Comparison of ENCODE assay signal across 8 cellular contexts in the genomic region with DNA sequence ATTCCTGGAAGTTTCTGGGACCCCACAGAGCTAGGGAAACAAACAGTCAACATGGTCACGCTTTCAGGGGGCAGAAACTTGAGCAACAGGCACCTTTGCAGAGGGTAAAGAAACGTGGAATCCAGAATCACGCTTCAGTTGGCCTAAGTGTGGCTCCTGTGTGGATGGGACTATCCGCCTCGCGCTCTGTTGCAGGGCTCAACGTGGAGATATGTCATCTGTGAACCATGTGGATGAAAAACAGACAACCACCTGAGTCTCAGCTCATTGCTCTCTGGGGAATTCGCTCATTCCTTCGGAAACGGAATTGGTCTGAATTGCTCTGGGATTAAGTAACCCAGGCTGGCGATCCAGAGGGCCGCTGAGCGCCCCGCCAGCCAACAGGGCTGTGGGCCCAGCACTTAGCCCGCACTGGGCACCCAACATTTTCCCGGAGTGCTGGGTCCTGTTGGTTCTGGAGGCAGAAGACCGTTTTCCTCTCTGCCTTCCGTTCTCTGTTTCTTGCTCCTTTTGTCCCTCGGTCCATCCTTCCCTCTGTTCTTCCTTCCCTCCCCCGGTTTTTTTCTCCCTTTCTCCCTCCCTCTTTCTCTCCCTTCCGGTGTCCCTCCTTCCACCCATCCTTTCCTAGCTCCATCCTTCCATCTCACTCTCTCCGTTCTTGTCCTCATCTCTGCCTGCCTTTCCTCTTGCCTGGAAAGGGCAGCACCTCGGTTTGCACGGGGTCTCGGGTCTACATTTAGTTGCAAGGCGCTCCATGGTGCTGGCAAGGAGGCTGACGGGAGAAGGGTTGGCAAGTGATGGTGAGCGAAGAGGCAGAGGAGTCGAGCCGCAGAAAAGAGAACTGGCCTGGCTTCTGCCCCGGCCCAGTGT.
DNase-seq lines count a peak whose midpoint lies in the region; ATAC-seq, FAIRE-seq and TF ChIP-seq lines count a peak whose summit lies in the region.
"Not testable (repeated sequence)": the region's sequence is repeated elsewhere in the genome, so short reads cannot be mapped to it uniquely, and the experiment has no call there.

No MANE protein-coding gene starts in this region.

- not testable (repeated sequence) for H3K4me1 ChIP-seq in BE2C, right lobe of liver
- peaks cover 0 to 27% of the 10 kb centered on the region in 2 experiments; a peak in 2 of 5 replicates for H3K4me1 ChIP-seq in K562 (replicated peaks in 1 of 2; ENCODE audit: control insufficient read depth in 2 of 2, insufficient read depth in 2 of 2, low read length in 2 of 2)

- H3K27ac ChIP-seq in K562 (ENCODE audit: extremely low read depth, low read depth, low read length); right lobe of liver: not testable (repeated sequence)

- H3K36me3 ChIP-seq in BE2C; K562 (ENCODE audit: control insufficient read depth, insufficient read depth, low read length); right lobe of liver: not testable (repeated sequence)

- in situ Hi-C loops in K562 (cut with MboI), result loop anchor here (5.0 kb wide), 2 partner anchors 755 to 935 kb away; no protein-coding TSS in a partner anchor

- H3K4me3 Mint-ChIP-seq in T-helper 17 cell, result peak overlapping the region; percentile 9
- peak overlapping the region; percentile 73 for H3K4me3 Mint-ChIP-seq in stimulated activated memory B cell treated with anti-CD40 and anti-IgM and Interleukin-4, amounts not matched to agents 10 μg/mL and 1 μg/mL and 100 μg/mL, for 72 hours

- peaks cover 20% of the 10 kb centered on the region for H3K9me3 Mint-ChIP-seq in stimulated activated memory B cell treated with anti-CD40 and anti-IgM and Interleukin-4, amounts not matched to agents 10 μg/mL and 1 μg/mL and 100 μg/mL, for 72 hours

- intact Hi-C loops in K562 (cut with micrococcal nuclease); right lobe of liver (cut with DNase I): not testable (repeated sequence)

- H4K20me1 ChIP-seq in K562 (replicated peaks; ENCODE audit: control insufficient read depth, insufficient read depth, low read length), result not testable (repeated sequence)

- H3K9me3 ChIP-seq in BE2C; T-helper 17 cell (ENCODE audit: control insufficient read depth, low read length, poor library complexity, severe bottlenecking); K562 (replicated peaks; ENCODE audit: control insufficient read depth, insufficient read depth, low read depth, low read length); right lobe of liver: not testable (repeated sequence)

- not testable (repeated sequence) for H3K9ac ChIP-seq in K562 (ENCODE audit: insufficient read depth in 1 of 2, low read depth in 2 of 2, low read length in 2 of 2)

- H3K9me1 ChIP-seq in K562 (ENCODE audit: control insufficient read depth, insufficient read depth, low read length), result not testable (repeated sequence)

- TF ChIP-seq POLR2A in K562 (conservative IDR thresholded peaks at IDR 0.05); right lobe of liver (IDR thresholded peaks at IDR 0.05): not testable (repeated sequence)

- not testable (repeated sequence) for ATAC-seq in T-helper 17 cell; K562; right lobe of liver; stimulated activated memory B cell treated with anti-CD40 and anti-IgM and Interleukin-4, amounts not matched to agents 10 μg/mL and 1 μg/mL and 100 μg/mL, for 72 hours

- TF ChIP-seq RAD21 in K562 (CRISPR knock-in tag; conservative IDR thresholded peaks at IDR 0.05 in 1 of 2, IDR thresholded peaks at IDR 0.05 in 1 of 2), result not testable (repeated sequence)

- BruUV-seq in K562 (replicated peaks; lab: Mats Ljungman, UMichigan), result TSS peak; percentile 80

- H2AFZ ChIP-seq in K562 (ENCODE audit: low read depth, low read length), result 0 out of 2 replicates have a peak overlapping the region, but pooled peaks have one; percentile 18

- H3K4me3 ChIP-seq in BE2C (ENCODE audit: low read depth, low read length) (peak overlapping the region; percentile 61), GM12875 (ENCODE audit: low read depth, low read length) (peak overlapping the region; percentile 48), K562 (peak overlapping the region; percentile 17)
- H3K4me3 ChIP-seq in right lobe of liver, result not testable (repeated sequence)

- H3K4me2 ChIP-seq in K562 (ENCODE audit: insufficient read depth, low read length), result peak overlapping the region; percentile 55

- not testable (repeated sequence) for H3K79me2 ChIP-seq in K562 (ENCODE audit: control insufficient read depth, insufficient read depth, low read length)

- FAIRE-seq in K562 (lab: Jason Lieb, UNC), result not testable (repeated sequence)

- not testable (repeated sequence) for H3K27me3 ChIP-seq in BE2C; K562 (ENCODE audit: control insufficient read depth in 2 of 2, insufficient read depth in 2 of 2, low read length in 2 of 2); right lobe of liver

- peak; percentile 32 for DNase-seq in BE2C
- DNase-seq in NCI-H2227 (lab: John Stamatoyannopoulos, UW; ENCODE audit: unreplicated experiment), result peak; percentile 16
- DNase-seq in T-helper 17 cell; K562 (ENCODE audit: extremely low read depth in 1 of 4, low spot score in 3 of 4): not testable (repeated sequence)
- DNase-seq in activated CD8-positive, alpha-beta memory T cell treated with anti-CD3 and anti-CD28 coated beads, Interleukin-2, amount 50 U/mL, for 48 hours, result peak; percentile 50
- DNase-seq in right lobe of liver, result peak in 2 of 3 donors; percentile 21 to 54

- not testable (repeated sequence) for H3K27ac Mint-ChIP-seq in T-helper 17 cell
- H3K27ac Mint-ChIP-seq in stimulated activated memory B cell treated with anti-CD40 and anti-IgM and Interleukin-4, amounts not matched to agents 10 μg/mL and 1 μg/mL and 100 μg/mL, for 72 hours, result peak overlapping the region; percentile 4

- TF ChIP-seq CTCF in BE2C (IDR thresholded peaks at IDR 0.05; ENCODE audit: low read depth, low read length); GM12875 (IDR thresholded peaks at IDR 0.05; ENCODE audit: borderline replicate concordance, insufficient read depth, low read depth, low read length); K562 (IDR thresholded peaks at IDR 0.05 in 2 of 3, conservative IDR thresholded peaks at IDR 0.05 in 1 of 3; ENCODE audit: insufficient read depth in 2 of 3, low read depth in 1 of 3, low read length in 3 of 3); right lobe of liver (IDR thresholded peaks at IDR 0.05): not testable (repeated sequence)

- 35% methylated on average over 26 of the region's 31 CpGs for WGBS in K562 (ENCODE audit: insufficient coverage, low coverage, missing lambda C conversion rate)
- 48% methylated on average over 26 of the region's 31 CpGs for WGBS in right lobe of liver (ENCODE audit: insufficient coverage, low coverage, low lambda C conversion rate, missing lambda C conversion rate)

- not testable (repeated sequence) for H3K4me1 Mint-ChIP-seq in T-helper 17 cell; stimulated activated memory B cell treated with anti-CD40 and anti-IgM and Interleukin-4, amounts not matched to agents 10 μg/mL and 1 μg/mL and 100 μg/mL, for 72 hours

- not testable (repeated sequence) for H3K36me3 Mint-ChIP-seq in T-helper 17 cell (ENCODE audit: low read depth); stimulated activated memory B cell treated with anti-CD40 and anti-IgM and Interleukin-4, amounts not matched to agents 10 μg/mL and 1 μg/mL and 100 μg/mL, for 72 hours

- CTCF ChIA-PET in K562 (lab: Yijun Ruan, JAX; ENCODE audit: low intra/inter-chr PET ratio), result not testable (repeated sequence)

- H3K27me3 Mint-ChIP-seq in T-helper 17 cell; stimulated activated memory B cell treated with anti-CD40 and anti-IgM and Interleukin-4, amounts not matched to agents 10 μg/mL and 1 μg/mL and 100 μg/mL, for 72 hours: not testable (repeated sequence)

- POLR2A ChIA-PET in K562 (lab: Yijun Ruan, JAX), result interaction anchor here (0.7 kb wide), 1 partner anchor 934 kb away, joined by 4 read pairs; no protein-coding TSS in a partner anchor

- TF ChIP-seq EP300 in K562 (IDR thresholded peaks at IDR 0.05; ENCODE audit: low read length), result not testable (repeated sequence)
